In the genomic region with DNA sequence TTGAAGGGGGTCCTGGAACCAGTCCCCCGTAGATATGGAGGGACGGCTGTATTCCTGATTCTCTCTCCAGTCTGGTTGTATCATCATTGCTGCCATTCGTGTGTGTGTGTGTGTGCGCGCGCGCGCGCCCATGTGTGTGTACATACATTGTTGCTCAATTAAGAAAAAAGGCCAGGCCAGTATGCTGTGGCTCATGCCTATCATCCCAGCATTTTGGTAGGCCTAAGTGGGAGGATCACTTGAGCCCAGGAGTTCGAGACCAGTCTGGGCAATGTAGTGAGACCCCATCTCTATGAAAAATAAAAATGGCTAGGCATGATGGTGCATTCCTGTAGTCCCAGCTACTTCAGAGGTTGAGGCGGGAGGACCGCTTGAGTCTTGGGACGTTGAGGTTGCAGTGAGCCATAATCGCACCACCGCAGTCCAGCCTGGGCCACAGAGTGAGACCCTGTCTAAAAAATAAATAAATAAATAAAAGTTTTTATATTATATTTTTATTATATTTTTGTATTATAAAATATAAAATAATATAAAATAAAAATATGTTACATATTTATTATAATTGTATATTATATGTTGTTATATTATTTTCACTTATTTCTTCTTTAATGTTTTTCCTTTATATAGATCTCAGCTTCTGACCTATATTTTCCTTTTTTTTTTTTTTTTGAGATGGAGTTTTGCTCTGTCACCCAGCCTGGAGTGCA, we compare ENCODE assay signal across 19 cellular contexts.
"Had no signal": no experiment of that assay in that cellular context is flagged by ENCODE, and none has a peak within 500 bp of the region (broad histone marks: within the 10 kb centered on the region; RNA-seq: fewer than 3 reads in every experiment).

No MANE protein-coding gene starts in this region.

- H3K27ac Mint-ChIP-seq: activated naive CD8-positive, alpha-beta T cell treated with anti-CD3 and anti-CD28 coated beads for 36 hours; stimulated activated naive CD8-positive, alpha-beta T cell treated with anti-CD3 and anti-CD28 coated beads, Interleukin-15, amount 100 ng/mL, for 72 hours had no signal

- FAIRE-seq: bronchial epithelial cell, urothelium cell line had no signal

- DNase-seq: activated CD4-positive, alpha-beta T cell treated with anti-CD3 and anti-CD28 coated beads for 4 hours; activated CD4-positive, alpha-beta T cell treated with anti-CD3 and anti-CD28 coated beads, Interleukin-2, amount 50 U/mL, for 48 hours; activated CD4-positive, CD25-positive, alpha-beta regulatory T cell; activated naive CD4-positive, alpha-beta T cell treated with Interleukin-2 at 50 U/mL for 16 hours; activated naive CD8-positive, alpha-beta T cell treated with anti-CD3 and anti-CD28 coated beads for 36 hours; activated T-cell treated with anti-CD3 and anti-CD28 coated beads, Interleukin-2, amount 50 U/mL, for 48 hours; effector CD4-positive, alpha-beta T cell; foreskin keratinocyte; left lung; naive thymus-derived CD8-positive, alpha-beta T cell; stimulated activated CD4-positive, alpha-beta T cell treated with anti-CD3 and anti-CD28 coated beads, Interleukin-1b, Interleukin-23, amount 100 ng/mL, for 48 hours; stimulated activated naive CD8-positive, alpha-beta T cell treated with anti-CD3 and anti-CD28 coated beads, Interleukin-15, amount 100 ng/mL, for 72 hours; T-helper 1 cell; T1000 had no signal

- H3K9me3 ChIP-seq: prostate gland, tibial nerve had no signal

- ATAC-seq: foreskin keratinocyte; left lung; naive thymus-derived CD8-positive, alpha-beta T cell; stimulated activated naive CD8-positive, alpha-beta T cell treated with anti-CD3 and anti-CD28 coated beads, Interleukin-15, amount 100 ng/mL, for 72 hours had no signal

- H3K36me3 ChIP-seq: prostate gland had no signal

- H3K27ac ChIP-seq: foreskin keratinocyte, left lung, prostate gland, tibial nerve had no signal

- H3K4me3 Mint-ChIP-seq: activated naive CD8-positive, alpha-beta T cell treated with anti-CD3 and anti-CD28 coated beads for 36 hours; stimulated activated naive CD8-positive, alpha-beta T cell treated with anti-CD3 and anti-CD28 coated beads, Interleukin-15, amount 100 ng/mL, for 72 hours had no signal

- H3K4me3 ChIP-seq: left lung, lung, prostate gland, tibial nerve had no signal

- H3K27me3 ChIP-seq: foreskin keratinocyte, left lung, tibial nerve had no signal

- H3K4me1 ChIP-seq: left lung, prostate gland, tibial nerve had no signal
